In the genomic region with DNA sequence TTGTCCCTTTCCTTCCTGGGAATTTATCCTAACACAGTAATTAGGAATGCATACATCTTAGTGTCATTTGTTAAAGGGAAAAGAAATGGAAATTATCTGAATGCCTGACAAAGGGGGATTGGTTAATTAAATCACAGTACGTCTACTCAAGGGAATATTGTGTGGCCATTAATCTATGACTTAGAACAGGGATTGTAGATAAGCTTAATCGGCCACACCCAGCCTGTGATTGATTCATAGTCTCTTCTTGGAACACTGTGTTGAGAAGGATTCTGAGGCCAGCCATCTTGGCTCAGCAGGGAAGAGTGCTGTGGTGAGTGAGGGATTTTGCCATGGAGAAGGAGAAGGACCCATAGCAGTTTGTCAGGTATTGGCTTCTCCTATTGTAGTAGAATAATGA, we compare ENCODE assay signal across 23 cellular contexts.
"Had no signal": no experiment of that assay in that cellular context is flagged by ENCODE, and none has a peak within 500 bp of the region (broad histone marks: within the 10 kb centered on the region; RNA-seq: fewer than 3 reads in every experiment).

No MANE protein-coding gene starts in this region.

- H3K27ac Mint-ChIP-seq: activated CD8-positive, alpha-beta T cell treated with anti-CD3 and anti-CD28 coated beads for 36 hours; dendritic cell treated with granulocyte-macrophage colony-stimulating factor and Interleukin-4, amounts not matched to agents 40 ng/mL and 50 ng/mL, for 4 days; stimulated activated effector memory CD8-positive, alpha-beta T cell treated with anti-CD3 and anti-CD28 coated beads, Interleukin-12 subunit alpha, Interleukin-12 subunit beta, amount 100 ng/mL, for 72 hours had no signal

- ATAC-seq: activated CD8-positive, alpha-beta T cell treated with anti-CD3 and anti-CD28 coated beads for 36 hours; heart right ventricle; left colon; right cardiac atrium; stimulated activated effector memory CD8-positive, alpha-beta T cell treated with anti-CD3 and anti-CD28 coated beads, Interleukin-12 subunit alpha, Interleukin-12 subunit beta, amount 100 ng/mL, for 72 hours had no signal

- H3K4me3 Mint-ChIP-seq: activated CD8-positive, alpha-beta T cell treated with anti-CD3 and anti-CD28 coated beads for 36 hours; brain; dendritic cell treated with granulocyte-macrophage colony-stimulating factor and Interleukin-4, amounts not matched to agents 40 ng/mL and 50 ng/mL, for 4 days; stimulated activated effector memory CD8-positive, alpha-beta T cell treated with anti-CD3 and anti-CD28 coated beads, Interleukin-12 subunit alpha, Interleukin-12 subunit beta, amount 100 ng/mL, for 72 hours had no signal

- H3K27me3 ChIP-seq: heart right ventricle, uterus had no signal

- H3K9ac ChIP-seq: parathyroid adenoma had no signal

- H3K36me3 ChIP-seq: uterus had no signal

- FAIRE-seq: endometrium, keratinocyte had no signal

- H3K27ac ChIP-seq: heart right ventricle, parathyroid adenoma, uterus had no signal

- DNase-seq: activated CD4-positive, alpha-beta T cell treated with anti-CD3 and anti-CD28 coated beads for 1 hour; activated CD8-positive, alpha-beta T cell treated with anti-CD3 and anti-CD28 coated beads for 36 hours; activated naive CD4-positive, alpha-beta T cell; activated T-cell treated with anti-CD3 and anti-CD28 coated beads, Interleukin-2, amount 50 U/mL, for 1 hour; aorta; effector CD4-positive, alpha-beta T cell; erythroblast; foreskin fibroblast; heart right ventricle; left colon; mesenchymal stem cell; nucleus accumbens; right cardiac atrium; stimulated activated CD4-positive, alpha-beta T cell treated with anti-CD3 and anti-CD28 coated beads, Interleukin-1b, Interleukin-23, amount 100 ng/mL, for 48 hours; T-helper 9 cell; trophoblast cell; uterus had no signal

- H2AFZ ChIP-seq: parathyroid adenoma had no signal

- H3K4me3 ChIP-seq: heart right ventricle, uterus had no signal

- H3K9me3 Mint-ChIP-seq: activated CD8-positive, alpha-beta T cell treated with anti-CD3 and anti-CD28 coated beads for 36 hours; dendritic cell treated with granulocyte-macrophage colony-stimulating factor and Interleukin-4, amounts not matched to agents 40 ng/mL and 50 ng/mL, for 4 days; stimulated activated effector memory CD8-positive, alpha-beta T cell treated with anti-CD3 and anti-CD28 coated beads, Interleukin-12 subunit alpha, Interleukin-12 subunit beta, amount 100 ng/mL, for 72 hours had no signal

- H3K4me1 ChIP-seq: uterus had no signal

- H3K79me2 ChIP-seq: parathyroid adenoma had no signal

- H3K27me3 Mint-ChIP-seq: activated CD8-positive, alpha-beta T cell treated with anti-CD3 and anti-CD28 coated beads for 36 hours; brain; dendritic cell treated with granulocyte-macrophage colony-stimulating factor and Interleukin-4, amounts not matched to agents 40 ng/mL and 50 ng/mL, for 4 days had no signal

- H3K9me3 ChIP-seq: uterus had no signal
